8 cellular contexts compared by ENCODE assay signal in genomic region chr20:52313335-52313963, GRCh38.
DNase-seq lines count a peak whose midpoint lies in the region; ATAC-seq and TF ChIP-seq lines count a peak whose summit lies in the region.

No MANE protein-coding gene starts in this region.

- H3K27ac ChIP-seq in aorta (ENCODE audit: low read depth in 1 of 2, low read length in 2 of 2) (no peak overlapping the region), coronary artery (no peak overlapping the region)

- H3K4me3 ChIP-seq in AG09309 (ENCODE audit: control insufficient read depth, low read depth, low read length) (no peak overlapping the region), aorta (ENCODE audit: low read length in 2 of 2) (no peak overlapping the region), coronary artery (no peak overlapping the region)

- WGBS in aorta, 2 donors: 12 to 13% methylated on average over 16 of the region's 16 CpGs

- intact Hi-C loops in aorta (cut with DNase I): no loop called here

- no peaks in the 10 kb centered on the region for H3K4me1 ChIP-seq in aorta (ENCODE audit: control insufficient read depth in 1 of 2, insufficient read depth in 2 of 2, low read length in 2 of 2)

- TF ChIP-seq CTCF in AG09309 (IDR thresholded peaks at IDR 0.05; ENCODE audit: control insufficient read depth, insufficient read depth, low read depth, low read length, missing control alignments) (peak; percentile 61), coronary artery (IDR thresholded peaks at IDR 0.05) (no peak)

- H3K36me3 ChIP-seq in aorta (ENCODE audit: control insufficient read depth in 1 of 2, insufficient read depth in 2 of 2, low read length in 1 of 2): no peaks in the 10 kb centered on the region

- peaks cover 0 to 3% of the 10 kb centered on the region in 2 donors for H3K27me3 ChIP-seq in aorta (ENCODE audit: control insufficient read depth in 1 of 2, insufficient read depth in 2 of 2, low read length in 1 of 2)

- DNase-seq in AG09309 (ENCODE audit: low read depth): no peak
- DNase-seq in LHCN-M2 (ENCODE audit: low read depth): peak; percentile 60
- DNase-seq in SW480 (ENCODE audit: low spot score): peak; percentile 66
- peak; percentile 67 for DNase-seq in iPS-NIHi11 (ENCODE audit: low spot score)
- DNase-seq in aorta: no peak
- no peak for DNase-seq in NK-92 treated with Interleukin-12 subunit alpha and Interleukin-12 subunit beta, amount 100 ng/mL, for 24 hours (lab: John Stamatoyannopoulos, UW)
- DNase-seq in coronary artery (ENCODE audit: low spot score): no peak
- DNase-seq in stimulated activated CD4-positive, alpha-beta T cell treated with anti-CD3 and anti-CD28 coated beads, Interleukin-1b, Interleukin-23, amount 100 ng/mL, for 48 hours: no peak

- ATAC-seq in aorta (ENCODE audit: low FRiP score): peak; percentile 65

- peaks cover 4% of the 10 kb centered on the region for H3K9me3 ChIP-seq in aorta (ENCODE audit: control insufficient read depth, low read length)

Comparison
In these comparisons a context has a peak if more than half of its experiments do, and no peak if none do; other contexts are left out.
1. DNase-seq: peak in LHCN-M2 (single experiment), SW480 (single experiment) and iPS-NIHi11 (single experiment); none in AG09309 (single experiment), aorta (0 of 2), NK-92 treated with Interleukin-12 subunit alpha and Interleukin-12 subunit beta, amount 100 ng/mL, for 24 hours (single experiment), coronary artery (single experiment) and stimulated activated CD4-positive, alpha-beta T cell treated with anti-CD3 and anti-CD28 coated beads, Interleukin-1b, Interleukin-23, amount 100 ng/mL, for 48 hours (single experiment).